ENCODE assay signal across 18 cellular contexts in genomic region chr20:36624925-36625324, GRCh38. TPM values are rescaled to one million over a fixed set of nuclear protein-coding genes. Genes with fewer than 3 reads are reported as not detected.
DNase-seq lines count a peak whose midpoint lies in the region; ATAC-seq, FAIRE-seq and TF ChIP-seq lines count a peak whose summit lies in the region.
"Had no signal": no experiment of that assay in that cellular context is flagged by ENCODE, and none has a peak within 500 bp of the region (broad histone marks: within the 10 kb centered on the region; RNA-seq: fewer than 3 reads in every experiment).

No MANE protein-coding gene starts in this region.

- H3K9ac ChIP-seq in neuronal stem cell (ENCODE audit: low read depth, low read length, poor library complexity): no peak overlapping the region

- no peak overlapping the region for H4K91ac ChIP-seq in neuronal stem cell (ENCODE audit: low read depth, low read length, poor library complexity)

- H3K4me1 Mint-ChIP-seq in activated CD4-positive, alpha-beta T cell treated with anti-CD3 and anti-CD28 coated beads, Interleukin-2, amount 10 ng/mL, durations not matched to agents 7 days and 5 days: peaks cover 46% of the 10 kb centered on the region
- peaks cover 53% of the 10 kb centered on the region for H3K4me1 Mint-ChIP-seq in CD8-positive, alpha-beta T cell (ENCODE audit: low read depth)
- peaks cover 25% of the 10 kb centered on the region for H3K4me1 Mint-ChIP-seq in activated T-helper 17 cell treated with anti-CD3 and anti-CD28 coated beads, Interleukin-2, amount 50 U/mL, for 72 hours

- WGBS in neuronal stem cell (ENCODE audit: extremely low coverage in 2 of 2, insufficient read length in 2 of 2, insufficient replicate concordance in 1 of 2), 2 donors: no CpG with 5 or more reads among the region's 2 CpGs

- TF ChIP-seq CTCF in CD8-positive, alpha-beta T cell (IDR thresholded peaks at IDR 0.05): no peak
- TF ChIP-seq CTCF in GM13976 (IDR thresholded peaks at IDR 0.05; ENCODE audit: borderline replicate concordance, control extremely low read depth, extremely low read depth, insufficient read depth, missing control alignments): no peak

- no peak overlapping the region for H3K4me2 ChIP-seq in neuronal stem cell (ENCODE audit: insufficient read depth, low read length, poor library complexity, severe bottlenecking)

- intact Hi-C loops in CD8-positive, alpha-beta T cell (cut with DNase I, micrococcal nuclease): no loop called here

- H3K23ac ChIP-seq in neuronal stem cell (ENCODE audit: low read depth, low read length, poor library complexity): no peak overlapping the region

- no peak overlapping the region for H2AK5ac ChIP-seq in neuronal stem cell (ENCODE audit: low read depth, low read length)

- no peak overlapping the region for H3K27ac ChIP-seq in CD8-positive, alpha-beta T cell (ENCODE audit: low read depth, low read length)
- no peak overlapping the region for H3K27ac ChIP-seq in neuronal stem cell (replicated peaks; ENCODE audit: low read length)
- H3K27ac ChIP-seq: brain microvascular endothelial cell, SJSA1 had no signal

- H3K9me3 Mint-ChIP-seq in activated CD4-positive, alpha-beta T cell treated with anti-CD3 and anti-CD28 coated beads, Interleukin-2, amount 10 ng/mL, durations not matched to agents 7 days and 5 days: no peaks in the 10 kb centered on the region
- no peaks in the 10 kb centered on the region for H3K9me3 Mint-ChIP-seq in CD8-positive, alpha-beta T cell
- no peaks in the 10 kb centered on the region for H3K9me3 Mint-ChIP-seq in activated T-helper 17 cell treated with anti-CD3 and anti-CD28 coated beads, Interleukin-2, amount 50 U/mL, for 72 hours
- H3K9me3 Mint-ChIP-seq: activated T-helper 1 cell treated with anti-CD3 and anti-CD28 coated beads, Interleukin-12 subunit alpha, Interleukin-12 subunit beta, Interleukin-2, Interleukin-4 antibody, amounts not matched to agents 30 ng/mL and 10 ng/mL and 1 ng/mL, durations not matched to agents 14 hours and 24 hours and 36 hours; endodermal cell had no signal

- no peak overlapping the region for H2BK5ac ChIP-seq in neuronal stem cell (ENCODE audit: low read length)

- no peak overlapping the region for H3K4me3 ChIP-seq in CD8-positive, alpha-beta T cell (ENCODE audit: low read depth, low read length)
- H3K4me3 ChIP-seq in neuronal stem cell (ENCODE audit: low read length in 2 of 2): no peak overlapping the region
- H3K4me3 ChIP-seq: colonic mucosa, Peyer's patch, SJSA1 had no signal

- POLR2A ChIA-PET in activated CD4-positive, alpha-beta T cell treated with anti-CD3 and anti-CD28 coated beads, Interleukin-2, amount 10 ng/mL, durations not matched to agents 7 days and 5 days (lab: Charles Lee): no interaction called here
- POLR2A ChIA-PET in CD8-positive, alpha-beta T cell (lab: Charles Lee): interaction anchor here (0.7 to 10.0 kb wide), 2 partner anchors 18 to 193 kb away, joined by 5 to 73 read pairs; partner anchors contain the start of gene SLA2

- no peak for ATAC-seq in CD8-positive, alpha-beta T cell
- no peak for ATAC-seq in activated T-helper 17 cell treated with anti-CD3 and anti-CD28 coated beads, Interleukin-2, amount 50 U/mL, for 72 hours (replicated peaks)
- ATAC-seq: HCT116 had no signal

- H3K27ac Mint-ChIP-seq in activated CD4-positive, alpha-beta T cell treated with anti-CD3 and anti-CD28 coated beads, Interleukin-2, amount 10 ng/mL, durations not matched to agents 7 days and 5 days: peak overlapping the region; percentile 26
- peak overlapping the region; percentile 45 for H3K27ac Mint-ChIP-seq in CD8-positive, alpha-beta T cell
- H3K27ac Mint-ChIP-seq in activated T-helper 17 cell treated with anti-CD3 and anti-CD28 coated beads, Interleukin-2, amount 50 U/mL, for 72 hours: peak overlapping the region; percentile 24
- H3K27ac Mint-ChIP-seq: endodermal cell had no signal

- no peak for DNase-seq in activated CD4-positive, alpha-beta T cell treated with anti-CD3 and anti-CD28 coated beads, Interleukin-2, amount 10 ng/mL, durations not matched to agents 7 days and 5 days
- no peak for DNase-seq in activated CD4-positive, alpha-beta T cell treated with anti-CD3 and anti-CD28 coated beads, Interleukin-2, amount 50 U/mL, for 4 hours
- DNase-seq in CD8-positive, alpha-beta T cell: no peak
- DNase-seq in neuronal stem cell (ENCODE audit: low spot score): no peak
- DNase-seq in GM12891 (ENCODE audit: insufficient read length, low spot score): no peak
- DNase-seq in GM13976 (ENCODE audit: low spot score): no peak
- DNase-seq in HUDEP-2 (lab: John Stamatoyannopoulos, UW; ENCODE audit: unreplicated experiment in 76 of 76): no peak
- DNase-seq: brain microvascular endothelial cell, C1 segment of cervical spinal cord, kidney glomerular epithelial cell had no signal

- FAIRE-seq in GM12891 (lab: Jason Lieb, UNC): no peak

- H2BK12ac ChIP-seq in neuronal stem cell (ENCODE audit: low read length): no peak overlapping the region

- H3K36me3 Mint-ChIP-seq in activated CD4-positive, alpha-beta T cell treated with anti-CD3 and anti-CD28 coated beads, Interleukin-2, amount 10 ng/mL, durations not matched to agents 7 days and 5 days (ENCODE audit: low read depth): peaks cover 62% of the 10 kb centered on the region
- peaks cover 76% of the 10 kb centered on the region for H3K36me3 Mint-ChIP-seq in CD8-positive, alpha-beta T cell
- peaks cover 93% of the 10 kb centered on the region for H3K36me3 Mint-ChIP-seq in activated T-helper 17 cell treated with anti-CD3 and anti-CD28 coated beads, Interleukin-2, amount 50 U/mL, for 72 hours (ENCODE audit: low read depth)

- no peaks in the 10 kb centered on the region for H3K27me3 ChIP-seq in CD8-positive, alpha-beta T cell (ENCODE audit: insufficient read depth, low read length)
- H3K27me3 ChIP-seq in neuronal stem cell (ENCODE audit: control insufficient read depth in 3 of 3, insufficient read depth in 3 of 3, low read depth in 1 of 3, low read length in 3 of 3): no peaks in the 10 kb centered on the region
- H3K27me3 ChIP-seq: brain microvascular endothelial cell, colonic mucosa, Peyer's patch, SJSA1 had no signal

- in situ Hi-C loops in GM13976 (cut with MboI; ENCODE audit: low sequenced_read_pairs, unreplicated experiment): no loop called here

- no peak overlapping the region for H3K4ac ChIP-seq in neuronal stem cell (ENCODE audit: low read length)

- H3K79me1 ChIP-seq in neuronal stem cell (ENCODE audit: low read depth, low read length): no peaks in the 10 kb centered on the region

- no peak overlapping the region for H2BK15ac ChIP-seq in neuronal stem cell (ENCODE audit: low read length)

- H4K8ac ChIP-seq in neuronal stem cell (ENCODE audit: low read depth, low read length): no peak overlapping the region

- no peak overlapping the region for H2BK120ac ChIP-seq in neuronal stem cell (ENCODE audit: low read depth, low read length)

- H3K9me3 ChIP-seq in CD8-positive, alpha-beta T cell (ENCODE audit: low read length): no peaks in the 10 kb centered on the region
- H3K9me3 ChIP-seq in neuronal stem cell (replicated peaks in 1 of 2; ENCODE audit: control insufficient read depth in 2 of 2, insufficient read depth in 1 of 2, low read depth in 1 of 2, low read length in 2 of 2): no peaks in the 10 kb centered on the region
- H3K9me3 ChIP-seq: colonic mucosa, Peyer's patch, SJSA1 had no signal

- H3K4me3 Mint-ChIP-seq in activated CD4-positive, alpha-beta T cell treated with anti-CD3 and anti-CD28 coated beads, Interleukin-2, amount 10 ng/mL, durations not matched to agents 7 days and 5 days: no peak overlapping the region
- H3K4me3 Mint-ChIP-seq in CD8-positive, alpha-beta T cell: no peak overlapping the region
- H3K4me3 Mint-ChIP-seq in activated T-helper 17 cell treated with anti-CD3 and anti-CD28 coated beads, Interleukin-2, amount 50 U/mL, for 72 hours: no peak overlapping the region
- H3K4me3 Mint-ChIP-seq: activated T-helper 1 cell treated with anti-CD3 and anti-CD28 coated beads, Interleukin-12 subunit alpha, Interleukin-12 subunit beta, Interleukin-2, Interleukin-4 antibody, amounts not matched to agents 30 ng/mL and 10 ng/mL and 1 ng/mL, durations not matched to agents 14 hours and 24 hours and 36 hours; endodermal cell had no signal

- peaks cover 20% of the 10 kb centered on the region for H3K36me3 ChIP-seq in CD8-positive, alpha-beta T cell (ENCODE audit: insufficient read depth, low read length)
- no peaks in the 10 kb centered on the region for H3K36me3 ChIP-seq in neuronal stem cell (replicated peaks in 1 of 2; ENCODE audit: control insufficient read depth in 2 of 2, insufficient read depth in 2 of 2, low read length in 2 of 2)
- H3K36me3 ChIP-seq: brain microvascular endothelial cell, colonic mucosa, Peyer's patch, SJSA1 had no signal

- H3K4me1 ChIP-seq in CD8-positive, alpha-beta T cell (ENCODE audit: insufficient read depth, low read length): peaks cover 41% of the 10 kb centered on the region
- H3K4me1 ChIP-seq in neuronal stem cell (ENCODE audit: control insufficient read depth in 2 of 2, insufficient read depth in 1 of 2, low read depth in 1 of 2, low read length in 2 of 2): peaks cover 0 to 8% of the 10 kb centered on the region in 2 donors
- H3K4me1 ChIP-seq: colonic mucosa, SJSA1 had no signal

- no peak overlapping the region for H3K18ac ChIP-seq in neuronal stem cell (ENCODE audit: low read length)

- no peak overlapping the region for H3K14ac ChIP-seq in neuronal stem cell (ENCODE audit: low read length)

- CTCF ChIA-PET in activated CD4-positive, alpha-beta T cell treated with anti-CD3 and anti-CD28 coated beads, Interleukin-2, amount 10 ng/mL, durations not matched to agents 7 days and 5 days (lab: Charles Lee): interaction anchor here (1.7 to 2.7 kb wide), 2 partner anchors 15 to 19 kb away, joined by 3 to 7 read pairs; partner anchors contain the start of gene RAB5IF
- CTCF ChIA-PET in CD8-positive, alpha-beta T cell (lab: Charles Lee): interaction anchor here (0.6 to 1.6 kb wide), 2 partner anchors 13 to 20 kb away, joined by 3 to 8 read pairs; partner anchors contain the start of gene RAB5IF

- H3K27me3 Mint-ChIP-seq in activated CD4-positive, alpha-beta T cell treated with anti-CD3 and anti-CD28 coated beads, Interleukin-2, amount 10 ng/mL, durations not matched to agents 7 days and 5 days: no peaks in the 10 kb centered on the region
- H3K27me3 Mint-ChIP-seq in CD8-positive, alpha-beta T cell (ENCODE audit: low read depth): no peaks in the 10 kb centered on the region
- no peaks in the 10 kb centered on the region for H3K27me3 Mint-ChIP-seq in activated T-helper 17 cell treated with anti-CD3 and anti-CD28 coated beads, Interleukin-2, amount 50 U/mL, for 72 hours

- peak overlapping the region; percentile 79 for H2AFZ ChIP-seq in neuronal stem cell (ENCODE audit: low read length)

- TF ChIP-seq POLR2A in GM12891 (IDR thresholded peaks at IDR 0.05; ENCODE audit: low read depth, low read length): no peak

RNA-seq across cellular contexts. Expression of gene RAB5IF, which starts 19.3 kb away (rescaled TPM):
- 10 to 100 TPM; 87.9 to 97.0 TPM for total RNA-seq in activated CD4-positive, alpha-beta T cell treated with anti-CD3 and anti-CD28 coated beads, Interleukin-2, amount 10 ng/mL, durations not matched to agents 7 days and 5 days
- total RNA-seq in CD8-positive, alpha-beta T cell: 100 to 1,000 TPM; 106 to 108 TPM
- 100 to 1,000 TPM in 1 of 2 donors, 10 to 100 TPM in 1; 60.8 to 186 TPM for total RNA-seq in activated T-helper 17 cell treated with anti-CD3 and anti-CD28 coated beads, Interleukin-2, amount 50 U/mL, for 72 hours
- polyA plus RNA-seq in neuronal stem cell (2013, experiment 1 of 2): 78.3 TPM
- polyA plus RNA-seq in neuronal stem cell (2013, experiment 2 of 2): 76.5 TPM
- polyA plus RNA-seq in GM12891 (2012; ENCODE audit: low read depth, missing spikeins): 69.0 TPM

RNA-seq across cellular contexts. Expression of gene SLA2, which starts 21.1 kb away (rescaled TPM):
- total RNA-seq in activated CD4-positive, alpha-beta T cell treated with anti-CD3 and anti-CD28 coated beads, Interleukin-2, amount 10 ng/mL, durations not matched to agents 7 days and 5 days: 10 to 100 TPM; 87.3 to 92.7 TPM
- total RNA-seq in CD8-positive, alpha-beta T cell: 10 to 100 TPM; 58.5 to 60.3 TPM
- total RNA-seq in activated T-helper 17 cell treated with anti-CD3 and anti-CD28 coated beads, Interleukin-2, amount 50 U/mL, for 72 hours: 10 to 100 TPM; 42.4 to 43.7 TPM
- 0.10 TPM for polyA plus RNA-seq in neuronal stem cell (2013, experiment 1 of 2)
- polyA plus RNA-seq in neuronal stem cell (2013, experiment 2 of 2): 0.08 TPM
- 0.91 TPM for polyA plus RNA-seq in GM12891 (2012; ENCODE audit: low read depth, missing spikeins)
- total RNA-seq: MCF 10A, SJSA1 had no signal

RNA-seq across cellular contexts. Expression of gene TGIF2, which starts 51.5 kb away (rescaled TPM):
- total RNA-seq in activated CD4-positive, alpha-beta T cell treated with anti-CD3 and anti-CD28 coated beads, Interleukin-2, amount 10 ng/mL, durations not matched to agents 7 days and 5 days: 10 to 100 TPM; 24.1 to 26.0 TPM
- total RNA-seq in CD8-positive, alpha-beta T cell: 10 to 100 TPM; 50.4 to 51.1 TPM
- total RNA-seq in activated T-helper 17 cell treated with anti-CD3 and anti-CD28 coated beads, Interleukin-2, amount 50 U/mL, for 72 hours: 10 to 100 TPM; 43.8 to 57.1 TPM
- polyA plus RNA-seq in neuronal stem cell (2013, experiment 1 of 2): 116 TPM
- 126 TPM for polyA plus RNA-seq in neuronal stem cell (2013, experiment 2 of 2)
- polyA plus RNA-seq in GM12891 (2012; ENCODE audit: low read depth, missing spikeins): 10.3 TPM
